In the genomic region with DNA sequence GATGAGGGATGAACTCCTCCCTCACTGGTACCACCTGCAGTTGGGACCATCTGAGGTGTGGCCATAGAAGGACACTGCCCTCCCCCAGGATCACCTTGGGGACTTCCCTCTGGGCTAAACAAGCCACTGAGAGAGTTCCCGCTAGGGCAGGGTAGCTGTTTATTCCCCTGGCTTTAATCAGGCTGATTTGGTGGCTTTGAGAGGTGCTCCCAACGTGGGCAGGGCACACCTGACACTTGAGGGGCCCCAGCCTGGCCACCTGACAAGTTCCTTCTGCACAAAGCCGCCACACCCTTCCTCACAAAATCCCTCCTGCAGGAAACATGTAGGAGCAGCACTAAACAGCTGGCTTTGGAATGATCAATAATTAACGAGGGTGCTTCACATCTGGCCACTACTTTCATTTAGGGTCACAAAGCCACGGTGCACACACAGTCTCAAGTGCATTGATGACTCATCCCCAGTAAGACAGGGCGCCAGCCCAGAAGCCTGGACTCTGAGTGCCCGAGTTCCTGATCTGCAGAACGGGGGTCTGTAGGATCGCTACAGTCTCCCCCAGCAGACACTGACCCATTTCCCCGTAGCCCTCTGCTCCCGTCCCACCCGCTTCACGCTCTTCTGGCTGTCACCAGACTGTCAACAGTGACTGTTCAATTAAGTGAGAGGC, we compare ENCODE assay signal across 12 cellular contexts.
DNase-seq lines count a peak whose midpoint lies in the region; ATAC-seq and TF ChIP-seq lines count a peak whose summit lies in the region.
"Had no signal": no experiment of that assay in that cellular context is flagged by ENCODE, and none has a peak within 500 bp of the region (broad histone marks: within the 10 kb centered on the region; RNA-seq: fewer than 3 reads in every experiment).

No MANE protein-coding gene starts in this region.

- ATAC-seq in HG02852 (IDR thresholded peaks at IDR 0.05; ENCODE audit: unreplicated experiment) (peak; percentile 56), GM19467 (IDR thresholded peaks at IDR 0.05; ENCODE audit: unreplicated experiment) (no peak)
- no peak for ATAC-seq in naive thymus-derived CD4-positive, alpha-beta T cell
- ATAC-seq in activated CD4-positive, CD25-positive, alpha-beta regulatory T cell treated with anti-CD3 and anti-CD28 coated beads, Interleukin-2, amount 50 U/mL, for 24 hours = no peak

- peak overlapping the region in 4 of 11 experiments; percentile 16 to 33 (median 30); a peak in 3 of 22 replicates for H3K9ac ChIP-seq in BLaER1 treated with 17β-estradiol and CSF1 and Interleukin-3, amounts not matched to agents 10 nM and 100 nM
- H3K9ac ChIP-seq: KMS-11 had no signal

- no peaks in the 10 kb centered on the region for H3K36me3 ChIP-seq in BLaER1 treated with 17β-estradiol and CSF1 and Interleukin-3, amounts not matched to agents 10 nM and 100 nM
- H3K36me3 ChIP-seq in naive thymus-derived CD4-positive, alpha-beta T cell (ENCODE audit: control insufficient read depth in 2 of 3, insufficient read depth in 3 of 3, low read length in 3 of 3) = no peaks in the 10 kb centered on the region

- H3K9me3 Mint-ChIP-seq in naive thymus-derived CD4-positive, alpha-beta T cell = no peaks in the 10 kb centered on the region

- no peak overlapping the region for H3K4me3 Mint-ChIP-seq in naive thymus-derived CD4-positive, alpha-beta T cell

- no peaks in the 10 kb centered on the region for H3K9me3 ChIP-seq in BLaER1 treated with 17β-estradiol and CSF1 and Interleukin-3, amounts not matched to agents 10 nM and 100 nM (replicated peaks in 1 of 11)
- H3K9me3 ChIP-seq in naive thymus-derived CD4-positive, alpha-beta T cell (ENCODE audit: control insufficient read depth in 2 of 3, low read length in 3 of 3) = no peaks in the 10 kb centered on the region

- H3K4me1 Mint-ChIP-seq in naive thymus-derived CD4-positive, alpha-beta T cell = peaks cover 56 to 78% (median 70%) of the 10 kb centered on the region in 7 donors

- H4K20me1 ChIP-seq in BLaER1 treated with 17β-estradiol and CSF1 and Interleukin-3, amounts not matched to agents 10 nM and 100 nM = peaks cover 0 to 27% (median 0%) of the 10 kb centered on the region in 11 experiments; a peak in 6 of 22 replicates

- peaks cover 65 to 99% (median 93%) of the 10 kb centered on the region in 10 experiments for H3K4me1 ChIP-seq in BLaER1 treated with 17β-estradiol and CSF1 and Interleukin-3, amounts not matched to agents 10 nM and 100 nM
- H3K4me1 ChIP-seq in naive thymus-derived CD4-positive, alpha-beta T cell (ENCODE audit: control insufficient read depth in 2 of 2, insufficient read depth in 2 of 2, low read length in 2 of 2) = peaks cover 0 to 5% of the 10 kb centered on the region in 2 donors

- peaks cover 0 to 14% (median 0%) of the 10 kb centered on the region in 5 donors for H3K36me3 Mint-ChIP-seq in naive thymus-derived CD4-positive, alpha-beta T cell

- POLR2A ChIA-PET in naive thymus-derived CD4-positive, alpha-beta T cell (lab: Charles Lee) = interaction anchor here (0.8 to 0.9 kb wide), 2 partner anchors 59 to 75 kb away, joined by 3 to 4 read pairs; no protein-coding TSS in a partner anchor

- no peaks in the 10 kb centered on the region for H3K27me3 Mint-ChIP-seq in naive thymus-derived CD4-positive, alpha-beta T cell

- peak overlapping the region in 6 of 9 donors; percentile 3 to 59 (median 34) for H3K27ac Mint-ChIP-seq in naive thymus-derived CD4-positive, alpha-beta T cell

- no peak for TF ChIP-seq CTCF in cardiac fibroblast (IDR thresholded peaks at IDR 0.05; ENCODE audit: low read depth, low read length)

- peak overlapping the region in 4 of 11 experiments; percentile 41 to 76 (median 53); a peak in 8 of 22 replicates for H3K27ac ChIP-seq in BLaER1 treated with 17β-estradiol and CSF1 and Interleukin-3, amounts not matched to agents 10 nM and 100 nM
- H3K27ac ChIP-seq in naive thymus-derived CD4-positive, alpha-beta T cell (ENCODE audit: low read depth, low read length) = no peak overlapping the region
- H3K27ac ChIP-seq: KMS-11 had no signal

- CTCF ChIA-PET in naive thymus-derived CD4-positive, alpha-beta T cell (lab: Charles Lee) = no interaction called here

- DNase-seq in cardiac fibroblast (ENCODE audit: low read depth in 2 of 2) (peak; percentile 20 to 48), head of caudate nucleus (no peak)
- no peak for DNase-seq in naive thymus-derived CD4-positive, alpha-beta T cell
- no peak for DNase-seq in stimulated activated CD8-positive, alpha-beta memory T cell treated with anti-CD3 and anti-CD28 coated beads, Interleukin-4, amount 100 ng/mL, for 48 hours
- DNase-seq: activated gamma-delta T cell, DMS153, SW 1271 had no signal

- intact Hi-C loops in naive thymus-derived CD4-positive, alpha-beta T cell (cut with micrococcal nuclease) = no loop called here
- intact Hi-C loops in head of caudate nucleus (cut with DNase I) = no loop called here

- H3K4me3 ChIP-seq in BLaER1 treated with 17β-estradiol and CSF1 and Interleukin-3, amounts not matched to agents 10 nM and 100 nM = peak overlapping the region in 1 of 10 experiments; percentile 39; a peak in 2 of 20 replicates
- H3K4me3 ChIP-seq in cardiac fibroblast (replicated peaks in 1 of 2; ENCODE audit: low read depth in 2 of 2, low read length in 2 of 2) = peak overlapping the region in 1 of 2 donors; percentile 3
- no peak overlapping the region for H3K4me3 ChIP-seq in naive thymus-derived CD4-positive, alpha-beta T cell (ENCODE audit: low read length)

- peak overlapping the region; percentile 53 to 99 (median 96) for H3K4me2 ChIP-seq in BLaER1 treated with 17β-estradiol and CSF1 and Interleukin-3, amounts not matched to agents 10 nM and 100 nM
- H3K4me2 ChIP-seq: KMS-11 had no signal

- H3K27me3 ChIP-seq in BLaER1 treated with 17β-estradiol and CSF1 and Interleukin-3, amounts not matched to agents 10 nM and 100 nM = peaks cover 0 to 52% (median 0%) of the 10 kb centered on the region in 11 experiments; a peak in 4 of 22 replicates
- no peaks in the 10 kb centered on the region for H3K27me3 ChIP-seq in naive thymus-derived CD4-positive, alpha-beta T cell (ENCODE audit: control insufficient read depth in 2 of 2, insufficient read depth in 2 of 2, low read length in 2 of 2)

Comparison
In these comparisons a context has a peak if more than half of its experiments do, and no peak if none do; other contexts are left out.
1. DNase-seq: peak in cardiac fibroblast (2 of 2); none in naive thymus-derived CD4-positive, alpha-beta T cell (0 of 9), stimulated activated CD8-positive, alpha-beta memory T cell treated with anti-CD3 and anti-CD28 coated beads, Interleukin-4, amount 100 ng/mL, for 48 hours (single experiment) and head of caudate nucleus (0 of 42).